In genomic region chr20:36608388-36608728, GRCh38 we compare ENCODE assay signal across 1 cellular context.
TF ChIP-seq lines count a peak whose summit lies in the region.

No MANE protein-coding gene starts in this region.

TF ChIP-seq in A549, 52 proteins besides CTCF, POLR2A, EP300 and RAD21:
- peak; percentile 37 for TF ChIP-seq MAFK (IDR thresholded peaks at IDR 0.05; ENCODE audit: partially characterized antibody)
TF ChIP-seq in A549: peak in this region for 1; not testable (repeated sequence) for 51.
